16 cellular contexts compared by ENCODE assay signal in genomic region chr17:77651983-77652382, GRCh38.
DNase-seq lines count a peak whose midpoint lies in the region; ATAC-seq and TF ChIP-seq lines count a peak whose summit lies in the region.
"Had no signal": no experiment of that assay in that cellular context is flagged by ENCODE, and none has a peak within 500 bp of the region (broad histone marks: within the 10 kb centered on the region; RNA-seq: fewer than 3 reads in every experiment).

No MANE protein-coding gene starts in this region.

- no peaks in the 10 kb centered on the region for H3K36me3 ChIP-seq in H7 (replicated peaks; ENCODE audit: control insufficient read depth, insufficient read depth, low read length)
- H3K36me3 ChIP-seq in mesendoderm (ENCODE audit: control insufficient read depth, insufficient read depth, low read length), result no peaks in the 10 kb centered on the region

- H3K23ac ChIP-seq in mesendoderm (ENCODE audit: low read length), result no peak overlapping the region

- peaks cover 24% of the 10 kb centered on the region for H3K27me3 Mint-ChIP-seq in chondrocyte (ENCODE audit: low read depth)
- H3K27me3 Mint-ChIP-seq in osteocyte (ENCODE audit: unreplicated experiment), result peaks cover 39% of the 10 kb centered on the region
- H3K27me3 Mint-ChIP-seq: CD4-positive, alpha-beta T cell had no signal

- H2BK15ac ChIP-seq in mesendoderm (replicated peaks; ENCODE audit: low read depth), result no peak overlapping the region

- H3K4ac ChIP-seq in mesendoderm (ENCODE audit: low read depth, low read length), result no peak overlapping the region

- no CpG with 5 or more reads among the region's 5 CpGs for WGBS in mesendoderm (ENCODE audit: extremely low coverage, insufficient coverage, low lambda C conversion rate)

- H2AK5ac ChIP-seq in mesendoderm (ENCODE audit: low read length), result no peak overlapping the region

- H3K9me3 Mint-ChIP-seq in chondrocyte (ENCODE audit: low read depth) (peaks cover 20% of the 10 kb centered on the region), osteocyte (ENCODE audit: unreplicated experiment) (peaks cover 5% of the 10 kb centered on the region)
- H3K9me3 Mint-ChIP-seq: CD4-positive, alpha-beta T cell had no signal

- no peak overlapping the region for H4K8ac ChIP-seq in mesendoderm (ENCODE audit: low read depth, low read length)

- DNase-seq in H7 (peak; percentile 59), chondrocyte (ENCODE audit: low spot score) (peak; percentile 14), mesendoderm (peak; percentile 77), osteocyte (ENCODE audit: extremely low spot score, unreplicated experiment) (no peak)
- DNase-seq: ACHN; C1 segment of cervical spinal cord; Calu3; CD4-positive, alpha-beta T cell; DMS 273 treated with DMSO at 0.1 percent for 48 hours; IMR-90; Kasumi-1; KBM-7 had no signal

- no peak overlapping the region for H3K56ac ChIP-seq in mesendoderm (ENCODE audit: low read length)

- H3K79me2 ChIP-seq in mesendoderm (ENCODE audit: control insufficient read depth, insufficient read depth, low read length), result no peaks in the 10 kb centered on the region

- peaks cover 6% of the 10 kb centered on the region for H3K36me3 Mint-ChIP-seq in chondrocyte (ENCODE audit: low read depth)
- H3K36me3 Mint-ChIP-seq in osteocyte (ENCODE audit: unreplicated experiment), result no peaks in the 10 kb centered on the region

- ATAC-seq in GM21825 (IDR thresholded peaks at IDR 0.05; ENCODE audit: unreplicated experiment) (no peak), HG03097 (IDR thresholded peaks at IDR 0.05; ENCODE audit: low FRiP score, unreplicated experiment) (no peak), HG03565 (IDR thresholded peaks at IDR 0.05; ENCODE audit: unreplicated experiment) (no peak)

- no peak overlapping the region for H3K27ac ChIP-seq in mesendoderm (ENCODE audit: low read depth, low read length)

- H3K9ac ChIP-seq in mesendoderm (ENCODE audit: low read length), result no peak overlapping the region

- no peaks in the 10 kb centered on the region for H3K79me1 ChIP-seq in mesendoderm (ENCODE audit: low read length)

- H3K27ac Mint-ChIP-seq in chondrocyte (ENCODE audit: unreplicated experiment) (no peak overlapping the region), osteocyte (ENCODE audit: unreplicated experiment) (no peak overlapping the region)
- H3K27ac Mint-ChIP-seq: B cell; CD4-positive, alpha-beta T cell had no signal

- H2BK120ac ChIP-seq in mesendoderm (ENCODE audit: low read depth, low read length), result no peak overlapping the region

- no peak overlapping the region for H3K18ac ChIP-seq in mesendoderm (ENCODE audit: low read length)

- H3K4me3 ChIP-seq in H7 (ENCODE audit: insufficient read depth, low read depth, low read length) (no peak overlapping the region), mesendoderm (ENCODE audit: low read length) (no peak overlapping the region)

- H3K4me3 Mint-ChIP-seq in chondrocyte (ENCODE audit: unreplicated experiment) (no peak overlapping the region), osteocyte (ENCODE audit: unreplicated experiment) (no peak overlapping the region)
- H3K4me3 Mint-ChIP-seq: B cell; CD4-positive, alpha-beta T cell had no signal

- H3K4me1 Mint-ChIP-seq in chondrocyte (ENCODE audit: low read depth) (no peaks in the 10 kb centered on the region), osteocyte (ENCODE audit: unreplicated experiment) (no peaks in the 10 kb centered on the region)
- H3K4me1 Mint-ChIP-seq: B cell had no signal

- H2BK5ac ChIP-seq in mesendoderm (ENCODE audit: low read length), result no peak overlapping the region

- H4K5ac ChIP-seq in mesendoderm (ENCODE audit: low read length), result no peak overlapping the region

- H3K4me1 ChIP-seq in mesendoderm (ENCODE audit: control insufficient read depth, low read depth, low read length), result peaks cover 2% of the 10 kb centered on the region

- H3K4me2 ChIP-seq in mesendoderm (ENCODE audit: low read length), result no peak overlapping the region

- TF ChIP-seq CTCF in chondrocyte (IDR thresholded peaks at IDR 0.05), result no peak
- no peak for TF ChIP-seq CTCF in osteocyte (IDR thresholded peaks at IDR 0.05)

- H3K27me3 ChIP-seq in H7 (ENCODE audit: control insufficient read depth, insufficient read depth, low read length) (no peaks in the 10 kb centered on the region), mesendoderm (ENCODE audit: insufficient read depth, low read length, poor library complexity) (no peaks in the 10 kb centered on the region)
